33 cellular contexts compared by ENCODE assay signal in the genomic region with DNA sequence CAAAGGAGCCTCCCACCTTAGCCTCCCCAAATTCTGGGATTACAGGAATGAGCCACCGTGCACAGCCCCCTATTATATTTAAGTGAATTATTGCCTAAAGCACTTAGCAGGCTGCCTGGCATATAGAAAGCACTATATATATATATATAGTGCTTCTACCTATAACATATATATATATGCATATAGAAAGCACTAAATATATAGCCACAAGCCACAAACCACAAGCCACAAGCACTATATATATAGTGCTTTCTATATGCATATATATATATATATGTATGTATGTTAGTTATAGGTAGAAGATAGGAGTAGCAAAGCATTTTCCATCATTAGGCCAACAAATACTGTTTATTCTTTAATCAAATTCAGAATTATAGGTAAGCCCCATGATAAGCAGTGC.
"Had no signal": no experiment of that assay in that cellular context is flagged by ENCODE, and none has a peak within 500 bp of the region (broad histone marks: within the 10 kb centered on the region; RNA-seq: fewer than 3 reads in every experiment).

No MANE protein-coding gene starts in this region.

- H3K4me1 Mint-ChIP-seq: activated CD4-positive, alpha-beta T cell treated with anti-CD3 and anti-CD28 coated beads for 36 hours; activated CD8-positive, alpha-beta memory T cell treated with anti-CD3 and anti-CD28 coated beads, Interleukin-2, amount 10 ng/mL, durations not matched to agents 7 days and 5 days; activated naive CD4-positive, alpha-beta T cell treated with anti-CD3 and anti-CD28 coated beads, Interleukin-2, amount 50 U/mL, for 24 hours; brain; WTC11 had no signal

- H3K4me3 ChIP-seq: Peyer's patch, SJSA1 had no signal

- H3K27ac Mint-ChIP-seq: activated CD4-positive, alpha-beta T cell treated with anti-CD3 and anti-CD28 coated beads for 36 hours; activated CD4-positive, alpha-beta T cell treated with anti-CD3 and anti-CD28 coated beads, Interleukin-2, amount 10 ng/mL, durations not matched to agents 7 days and 5 days; activated CD8-positive, alpha-beta memory T cell treated with anti-CD3 and anti-CD28 coated beads, Interleukin-2, amount 10 ng/mL, durations not matched to agents 7 days and 5 days; activated naive CD4-positive, alpha-beta T cell treated with anti-CD3 and anti-CD28 coated beads, Interleukin-2, amount 50 U/mL, for 24 hours; activated T-cell treated with anti-CD3 and anti-CD28 coated beads, Interleukin-2, amount 50 U/mL, for 72 hours; activated T-helper 2 cell treated with anti-CD3 and anti-CD28 coated beads, Interferon-gamma antibody, Interleukin-2, Interleukin-4, amounts not matched to agents 10 μg/mL and 5 μg/mL and 100 μg/mL, durations not matched to agents 14 hours and 24 hours and 36 hours; T-helper 1 cell treated with Interleukin-12 subunit alpha and Interleukin-12 subunit beta and Interleukin-4 antibody, amounts not matched to agents 30 μg/mL and 1 μg/mL, for 36 hours; T-helper 2 cell treated with Interferon-gamma antibody and Interleukin-4, amounts not matched to agents 5 μg/mL and 100 μg/mL, for 36 hours; WTC11 had no signal

- H3K4me3 Mint-ChIP-seq: activated CD4-positive, alpha-beta T cell treated with anti-CD3 and anti-CD28 coated beads for 36 hours; activated CD4-positive, alpha-beta T cell treated with anti-CD3 and anti-CD28 coated beads, Interleukin-2, amount 10 ng/mL, durations not matched to agents 7 days and 5 days; activated CD8-positive, alpha-beta memory T cell treated with anti-CD3 and anti-CD28 coated beads, Interleukin-2, amount 10 ng/mL, durations not matched to agents 7 days and 5 days; activated naive CD4-positive, alpha-beta T cell treated with anti-CD3 and anti-CD28 coated beads, Interleukin-2, amount 50 U/mL, for 24 hours; activated T-cell treated with anti-CD3 and anti-CD28 coated beads, Interleukin-2, amount 50 U/mL, for 72 hours; brain; T-helper 1 cell treated with Interleukin-12 subunit alpha and Interleukin-12 subunit beta and Interleukin-4 antibody, amounts not matched to agents 30 μg/mL and 1 μg/mL, for 36 hours; T-helper 2 cell treated with Interferon-gamma antibody and Interleukin-4, amounts not matched to agents 5 μg/mL and 100 μg/mL, for 36 hours; WTC11 had no signal

- H3K4me2 ChIP-seq: SK-N-SH had no signal

- H3K27me3 ChIP-seq: Peyer's patch, SJSA1 had no signal

- H3K36me3 ChIP-seq: Peyer's patch, SJSA1 had no signal

- H3K9ac ChIP-seq: SK-N-SH had no signal

- H3K9me3 ChIP-seq: Peyer's patch, SJSA1 had no signal

- ATAC-seq: activated CD4-positive, alpha-beta T cell treated with anti-CD3 and anti-CD28 coated beads for 36 hours; activated CD4-positive, CD25-positive, alpha-beta regulatory T cell treated with anti-CD3 and anti-CD28 coated beads, Interleukin-2, amount 50 U/mL, for 24 hours; activated CD8-positive, alpha-beta memory T cell treated with anti-CD3 and anti-CD28 coated beads, Interleukin-2, amount 10 ng/mL, durations not matched to agents 7 days and 5 days; activated T-cell treated with anti-CD3 and anti-CD28 coated beads, Interleukin-2, amount 50 U/mL, for 72 hours; PC-3; WTC11 had no signal

- H3K27me3 Mint-ChIP-seq: activated CD4-positive, alpha-beta T cell treated with anti-CD3 and anti-CD28 coated beads for 36 hours; activated CD4-positive, alpha-beta T cell treated with anti-CD3 and anti-CD28 coated beads, Interleukin-2, amount 10 ng/mL, durations not matched to agents 7 days and 5 days; activated CD8-positive, alpha-beta memory T cell treated with anti-CD3 and anti-CD28 coated beads, Interleukin-2, amount 10 ng/mL, durations not matched to agents 7 days and 5 days; activated naive CD4-positive, alpha-beta T cell treated with anti-CD3 and anti-CD28 coated beads, Interleukin-2, amount 50 U/mL, for 24 hours; brain had no signal

- H3K36me3 Mint-ChIP-seq: activated CD8-positive, alpha-beta memory T cell treated with anti-CD3 and anti-CD28 coated beads, Interleukin-2, amount 10 ng/mL, durations not matched to agents 7 days and 5 days; activated naive CD4-positive, alpha-beta T cell treated with anti-CD3 and anti-CD28 coated beads, Interleukin-2, amount 50 U/mL, for 24 hours; brain; WTC11 had no signal

- H3K4me1 ChIP-seq: Peyer's patch, SJSA1 had no signal

- H3K27ac ChIP-seq: Peyer's patch, SJSA1 had no signal

- DNase-seq: activated CD4-positive, alpha-beta T cell treated with anti-CD3 and anti-CD28 coated beads for 36 hours; activated CD4-positive, alpha-beta T cell treated with anti-CD3 and anti-CD28 coated beads, Interleukin-2, amount 10 ng/mL, durations not matched to agents 7 days and 5 days; activated CD4-positive, alpha-beta T cell treated with anti-CD3 and anti-CD28 coated beads, Interleukin-2, amount 50 U/mL, for 48 hours; activated CD8-positive, alpha-beta memory T cell treated with anti-CD3 and anti-CD28 coated beads for 24 hours; activated CD8-positive, alpha-beta memory T cell treated with anti-CD3 and anti-CD28 coated beads, Interleukin-2, amount 10 ng/mL, durations not matched to agents 7 days and 5 days; activated CD8-positive, alpha-beta memory T cell treated with anti-CD3 and anti-CD28 coated beads, Interleukin-2, amount 50 U/mL, for 48 hours; activated gamma-delta T cell; activated naive CD4-positive, alpha-beta T cell treated with Interleukin-2 at 50 U/mL for 16 hours; activated T-cell treated with anti-CD3 and anti-CD28 coated beads, Interleukin-2, amount 50 U/mL, for 72 hours; anterior cingulate cortex; caudate nucleus; cerebellar nuclear complex; cortex of kidney; NCI-H1105; NCI-H1436; NCI-H1694 treated with DMSO at 0.1 percent for 48 hours; NCI-H2029; NCI-H345; NCI-H524 treated with DMSO at 0.1 percent for 48 hours; NK-92 treated with Interleukin-12 subunit alpha and Interleukin-12 subunit beta, amount 100 ng/mL, for 24 hours; PC-3; Peyer's patch; RPMI8226; SHP77 treated with DMSO at 0.1 percent for 48 hours; SK-N-SH had no signal

- H3K9me3 Mint-ChIP-seq: activated CD4-positive, alpha-beta T cell treated with anti-CD3 and anti-CD28 coated beads, Interleukin-2, amount 10 ng/mL, durations not matched to agents 7 days and 5 days; activated naive CD4-positive, alpha-beta T cell treated with anti-CD3 and anti-CD28 coated beads, Interleukin-2, amount 50 U/mL, for 24 hours; activated T-cell treated with anti-CD3 and anti-CD28 coated beads, Interleukin-2, amount 50 U/mL, for 72 hours; activated T-helper 2 cell treated with anti-CD3 and anti-CD28 coated beads, Interferon-gamma antibody, Interleukin-2, Interleukin-4, amounts not matched to agents 10 μg/mL and 5 μg/mL and 100 μg/mL, durations not matched to agents 14 hours and 24 hours and 36 hours; T-helper 1 cell treated with Interleukin-12 subunit alpha and Interleukin-12 subunit beta and Interleukin-4 antibody, amounts not matched to agents 30 μg/mL and 1 μg/mL, for 36 hours; T-helper 2 cell treated with Interferon-gamma antibody and Interleukin-4, amounts not matched to agents 5 μg/mL and 100 μg/mL, for 36 hours; WTC11 had no signal
